8 cellular contexts compared by ENCODE assay signal in genomic region chr15:52568569-52569243, GRCh38. TPM values are rescaled to one million over a fixed set of nuclear protein-coding genes. Genes with fewer than 3 reads are reported as not detected.
DNase-seq lines count a peak whose midpoint lies in the region; FAIRE-seq and TF ChIP-seq lines count a peak whose summit lies in the region.

A gene with protein sequence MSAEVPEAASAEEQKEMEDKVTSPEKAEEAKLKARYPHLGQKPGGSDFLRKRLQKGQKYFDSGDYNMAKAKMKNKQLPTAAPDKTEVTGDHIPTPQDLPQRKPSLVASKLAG (minus strand): TSS chr15:52569030. CDS start chr15:52568892, 138 bp downstream.

- H2BK12ac ChIP-seq in H1 (ENCODE audit: low read depth, low read length) = peak within 1 kb of the TSS; percentile 96

- peak within 1 kb of the TSS; percentile 98 for H2AFZ ChIP-seq in H1 (ENCODE audit: low read length)

- peak within 1 kb of the TSS; percentile 11 for H3K4ac ChIP-seq in H1 (replicated peaks; ENCODE audit: insufficient read length, low read depth, low read length)
- H3K4ac ChIP-seq in mesendoderm (ENCODE audit: low read depth, low read length) = peak within 1 kb of the TSS; percentile 88

- H3K27me3 ChIP-seq in H1 (replicated peaks in 1 of 4; ENCODE audit: control insufficient read depth in 3 of 4, extremely low read depth in 1 of 4, insufficient read depth in 3 of 4, low read length in 3 of 4) = no peaks in the 10 kb centered on the region
- H3K27me3 ChIP-seq in mesendoderm (ENCODE audit: insufficient read depth, low read length, poor library complexity) = no peaks in the 10 kb centered on the region

- WGBS in H1 (ENCODE audit: extremely low coverage in 1 of 2, insufficient coverage in 1 of 2, insufficient read length in 1 of 2, insufficient replicate concordance in 2 of 2, low coverage in 1 of 2, low lambda C conversion rate in 2 of 2, missing lambda C conversion rate in 1 of 2), 2 experiments = 2% methylated on average over 65 of the region's 75 CpGs; no CpG with 5 or more reads in 1 of the 2 experiments
- no CpG with 5 or more reads among the region's 75 CpGs for WGBS in mesendoderm (ENCODE audit: extremely low coverage, insufficient coverage, low lambda C conversion rate)

- peak within 1 kb of the TSS; percentile 84 for H2BK5ac ChIP-seq in H1 (ENCODE audit: low read depth, low read length)
- H2BK5ac ChIP-seq in mesendoderm (ENCODE audit: low read length) = peak within 1 kb of the TSS; percentile 45

- FAIRE-seq in H1 (lab: Jason Lieb, UNC) = no peak

- TF ChIP-seq CTCF in GM20000 (IDR thresholded peaks at IDR 0.05; ENCODE audit: extremely low read depth, missing control alignments) (peak; percentile 8), H1 (IDR thresholded peaks at IDR 0.05; ENCODE audit: control extremely low read depth in 1 of 3, insufficient read depth in 1 of 3, low read depth in 1 of 3, low read length in 3 of 3) (0 out of 4 replicates have a peak, but pooled peaks of 1 of the 3 experiments have one; percentile 8)

- peak in 1 of 2 experiments; percentile 56; a peak in 1 of 3 replicates for TF ChIP-seq EP300 in H1 (IDR thresholded peaks at IDR 0.05; ENCODE audit: borderline replicate concordance in 1 of 2, low read depth in 2 of 2, low read length in 2 of 2)

- H3K36me3 ChIP-seq in H1 (ENCODE audit: control insufficient read depth in 2 of 4, insufficient read depth in 4 of 4, low read length in 3 of 4) = no peaks in the 10 kb centered on the region
- H3K36me3 ChIP-seq in mesendoderm (ENCODE audit: control insufficient read depth, insufficient read depth, low read length) = no peaks in the 10 kb centered on the region

- H3K18ac ChIP-seq in H1 (ENCODE audit: extremely low read depth, low read length) = peak within 1 kb of the TSS; percentile 95
- peak within 1 kb of the TSS; percentile 55 for H3K18ac ChIP-seq in mesendoderm (ENCODE audit: low read length)

- peak within 1 kb of the TSS; percentile 62 for H3K56ac ChIP-seq in H1 (replicated peaks; ENCODE audit: insufficient read length, low read depth, low read length)
- peak within 1 kb of the TSS; percentile 99 for H3K56ac ChIP-seq in mesendoderm (ENCODE audit: low read length)

- H3K23ac ChIP-seq in H1 (ENCODE audit: insufficient read length) (no peak within 1 kb of the TSS), mesendoderm (ENCODE audit: low read length) (peak within 1 kb of the TSS; percentile 94)

- no peak within 1 kb of the TSS for H3K14ac ChIP-seq in H1 (ENCODE audit: insufficient read length)

- H4K20me1 ChIP-seq in H1 (replicated peaks in 1 of 2; ENCODE audit: control insufficient read depth in 1 of 2, insufficient read depth in 2 of 2, low read length in 2 of 2) = peaks cover 12 to 18% of the 10 kb centered on the region in 2 experiments

- H3K4me2 ChIP-seq in H1 (ENCODE audit: insufficient read depth in 1 of 2, low read depth in 2 of 2, low read length in 2 of 2) (peak within 1 kb of the TSS; percentile 73 to 97), mesendoderm (ENCODE audit: low read length) (peak within 1 kb of the TSS; percentile 77)

- H2BK120ac ChIP-seq in H1 (replicated peaks; ENCODE audit: low read depth, low read length) (no peak within 1 kb of the TSS), mesendoderm (ENCODE audit: low read depth, low read length) (no peak within 1 kb of the TSS)

- POLR2A ChIA-PET in H1 (lab: Charles Lee; ENCODE audit: partially characterized antibody) = interaction anchor here (0.8 to 1.8 kb wide), 7 partner anchors 10 to 141 kb away, joined by 3 to 12 read pairs (median 3); partner anchors contain the start of gene MYO5A

- peaks cover 5% of the 10 kb centered on the region for H3K23me2 ChIP-seq in H1 (ENCODE audit: low read depth, low read length)

- no peaks in the 10 kb centered on the region for H3K79me1 ChIP-seq in H1 (ENCODE audit: low read depth, low read length)
- peaks cover 1% of the 10 kb centered on the region for H3K79me1 ChIP-seq in mesendoderm (ENCODE audit: low read length)

- H3K9me3 ChIP-seq in H1 (ENCODE audit: insufficient read depth in 2 of 2, low read depth in 1 of 2, low read length in 1 of 2) = no peaks in the 10 kb centered on the region

- H2BK15ac ChIP-seq in H1 (ENCODE audit: low read length) = peak within 1 kb of the TSS; percentile 99
- no peak within 1 kb of the TSS for H2BK15ac ChIP-seq in mesendoderm (replicated peaks; ENCODE audit: low read depth)

- CTCF ChIA-PET in H1 (lab: Charles Lee; ENCODE audit: partially characterized antibody) = no interaction called here

- H3K27ac ChIP-seq in H1 (ENCODE audit: low read depth, low read length) = peak within 1 kb of the TSS; percentile 96
- H3K27ac ChIP-seq in mesendoderm (ENCODE audit: low read depth, low read length) = peak within 1 kb of the TSS; percentile 96

- H4K8ac ChIP-seq in H1 (ENCODE audit: extremely low read depth, insufficient read depth, low read length) = peak within 1 kb of the TSS; percentile 99; the same call in 1 of the 2 replicates
- H4K8ac ChIP-seq in mesendoderm (ENCODE audit: low read depth, low read length) = peak within 1 kb of the TSS; percentile 88

- peak within 1 kb of the TSS; percentile 98 for H2AK5ac ChIP-seq in H1 (ENCODE audit: low read depth, low read length)
- H2AK5ac ChIP-seq in mesendoderm (ENCODE audit: low read length) = peak within 1 kb of the TSS; percentile 96

- no peak within 1 kb of the TSS for H2BK20ac ChIP-seq in H1 (ENCODE audit: low read length)

- TF ChIP-seq POLR2A in H1 (IDR thresholded peaks at IDR 0.05; ENCODE audit: control extremely low read depth in 1 of 2, low read depth in 2 of 2, low read length in 2 of 2) = peak; percentile 89 to 94

- peak within 1 kb of the TSS; percentile 63 for H4K91ac ChIP-seq in H1 (replicated peaks; ENCODE audit: insufficient read length, low read length)

- H3K79me2 ChIP-seq in H1 (ENCODE audit: control insufficient read depth in 1 of 2, insufficient read depth in 2 of 2, low read length in 2 of 2) (peaks cover 45 to 49% of the 10 kb centered on the region in 2 experiments), mesendoderm (ENCODE audit: control insufficient read depth, insufficient read depth, low read length) (peaks cover 47% of the 10 kb centered on the region)

- H3K4me1 ChIP-seq in H1 (replicated peaks in 1 of 4; ENCODE audit: control insufficient read depth in 3 of 4, insufficient read depth in 4 of 4, low read length in 3 of 4) (peaks cover 0 to 7% (median 2%) of the 10 kb centered on the region in 4 experiments; a peak in 3 of 7 replicates), mesendoderm (ENCODE audit: control insufficient read depth, low read depth, low read length) (peaks cover 3% of the 10 kb centered on the region)

- H3K9ac ChIP-seq in H1 (replicated peaks in 1 of 4; ENCODE audit: extremely low read depth in 1 of 4, low read depth in 3 of 4, low read length in 3 of 4) (peak within 1 kb of the TSS; percentile 85 to 99 (median 98)), mesendoderm (ENCODE audit: low read length) (peak within 1 kb of the TSS; percentile 97)

- peak within 1 kb of the TSS; percentile 78 to 98 (median 91) for H3K4me3 ChIP-seq in H1 (ENCODE audit: extremely low read depth in 1 of 4, insufficient read depth in 2 of 4, low read depth in 3 of 4, low read length in 4 of 4)
- H3K4me3 ChIP-seq in mesendoderm (ENCODE audit: low read length) = peak within 1 kb of the TSS; percentile 99

- H4K5ac ChIP-seq in H1 (ENCODE audit: insufficient read length, low read depth, low read length) = peak within 1 kb of the TSS; percentile 91
- peak within 1 kb of the TSS; percentile 71 for H4K5ac ChIP-seq in mesendoderm (ENCODE audit: low read length)

- peak in 1 of 2 experiments; percentile 37; a peak in 2 of 4 replicates for TF ChIP-seq RAD21 in H1 (IDR thresholded peaks at IDR 0.05 in 1 of 2, conservative IDR thresholded peaks at IDR 0.05 in 1 of 2; ENCODE audit: low read depth in 2 of 2, low read length in 2 of 2)

- DNase-seq in COLO668 (lab: John Stamatoyannopoulos, UW; ENCODE audit: unreplicated experiment) = peak; percentile 94
- peak; percentile 90 for DNase-seq in GM20000 (ENCODE audit: low spot score)
- DNase-seq in HT-29 (ENCODE audit: low spot score) = peak; percentile 93
- peak; percentile 89 for DNase-seq in NOMO-1 treated with DMSO at 0.1 percent for 48 hours (lab: John Stamatoyannopoulos, UW; ENCODE audit: unreplicated experiment)
- DNase-seq in activated CD8-positive, alpha-beta memory T cell treated with anti-CD3 and anti-CD28 coated beads for 48 hours (ENCODE audit: low read depth in 2 of 3, low spot score in 2 of 3) = peak; percentile 57 to 68 (median 62)
- peak; percentile 85 to 90 for DNase-seq in H1 (ENCODE audit: low read depth in 1 of 2, low spot score in 2 of 2)
- peak; percentile 98 for DNase-seq in mesendoderm
- peak; percentile 57 for DNase-seq in stimulated activated CD8-positive, alpha-beta memory T cell treated with anti-CD3 and anti-CD28 coated beads, Interleukin-15, amount 100 ng/mL, for 24 hours (ENCODE audit: low read depth)

TF ChIP-seq in H1, 55 proteins besides CTCF, POLR2A, EP300 and RAD21 (continues in another document):
- no peak for TF ChIP-seq GTF2F1 (IDR thresholded peaks at IDR 0.05; ENCODE audit: borderline replicate concordance, low read depth, low read length)

RNA-seq across cellular contexts. Expression of the gene that starts here (rescaled TPM):
- total RNA-seq in HT-29 (2014; rRNA removed; shearing (Covaris generic)) = 56.3 and 57.3 TPM in 2 replicates
- 247 and 274 TPM in 2 replicates for total RNA-seq in H1 (2021; fragmentation: NEBNext Ultra II Directional; extraction: Animal tissue kit (Norgen Biotek cat#: 25700))
- polyA plus RNA-seq in H1 (2011; rRNA removed) = 44.3 and 81.9 TPM in 2 replicates
- 75.5 TPM for polyA plus RNA-seq in H1 (2011; cell fraction: cytosol; rRNA removed)
- polyA plus RNA-seq in H1 (2011; cell fraction: nucleus; rRNA removed) = 17.7 TPM
- polyA plus RNA-seq in H1 (2012, experiment 1 of 2) = 70.4 to 152 TPM (median 88.4 TPM) in 4 replicates
- polyA plus RNA-seq in H1 (2012, experiment 2 of 2) = 15.3 TPM
- 84.5 TPM for polyA plus RNA-seq in H1 (2013, experiment 1 of 2)
- 86.6 TPM for polyA plus RNA-seq in H1 (2013, experiment 2 of 2)
- polyA minus RNA-seq in H1 (2011; rRNA and poly(A)+ RNA removed) = 120 and 141 TPM in 2 replicates
- polyA minus RNA-seq in H1 (2011; cell fraction: cytosol; rRNA and poly(A)+ RNA removed) = 67.2 TPM
- polyA minus RNA-seq in H1 (2011; cell fraction: nucleus; rRNA and poly(A)+ RNA removed) = 69.1 TPM
- 99.8 TPM for polyA plus RNA-seq in mesendoderm (2013, experiment 1 of 2)
- 99.5 TPM for polyA plus RNA-seq in mesendoderm (2013, experiment 2 of 2)

Comparison
In these comparisons a context has a peak if more than half of its experiments do, and no peak if none do; other contexts are left out.
1. Peak in every context shown above with its lines: DNase-seq, H3K4me3 ChIP-seq and H3K27ac ChIP-seq.